6 cellular contexts compared by ENCODE assay signal in the genomic region with DNA sequence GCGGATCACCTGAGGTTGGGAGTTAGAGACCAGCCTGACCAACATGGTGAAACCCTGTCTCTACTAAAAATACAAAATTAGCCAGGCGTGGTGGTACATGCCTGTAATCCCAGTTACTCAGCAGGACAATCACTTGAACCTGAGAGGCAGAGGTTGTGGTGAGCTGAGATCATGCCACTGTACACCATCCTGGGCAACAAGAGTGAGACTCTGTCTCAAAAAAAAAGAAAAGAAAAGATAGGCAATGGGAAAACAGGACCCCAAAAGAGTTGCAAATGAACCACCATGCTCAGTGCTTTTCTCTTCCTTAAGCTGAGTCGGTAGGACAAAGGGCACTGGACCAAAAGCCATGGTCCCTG. TPM values are rescaled to one million over a fixed set of nuclear protein-coding genes. Genes with fewer than 3 reads are reported as not detected.
"Had no signal": no experiment of that assay in that cellular context is flagged by ENCODE, and none has a peak within 500 bp of the region (broad histone marks: within the 10 kb centered on the region; RNA-seq: fewer than 3 reads in every experiment).

No MANE protein-coding gene starts in this region.

RNA-seq across cellular contexts. Expression of a gene that starts 50.1 kb away (rescaled TPM):
- total RNA-seq: activated CD8-positive, alpha-beta T cell treated with anti-CD3 and anti-CD28 coated beads for 36 hours; activated naive CD8-positive, alpha-beta T cell treated with anti-CD3 and anti-CD28 coated beads, Interleukin-2, amount 10 ng/mL, durations not matched to agents 7 days and 5 days; activated T-cell treated with anti-CD3 and anti-CD28 coated beads, Interleukin-2, amount 50 U/mL, for 72 hours; fibroblast of villous mesenchyme; sciatic nerve; T-helper 1 cell treated with Interleukin-12 subunit alpha and Interleukin-12 subunit beta and Interleukin-4 antibody, amounts not matched to agents 30 ng/mL and 1 ng/mL, for 36 hours had no signal
